Comparison of ENCODE assay signal across 1 cellular context in the genomic region with DNA sequence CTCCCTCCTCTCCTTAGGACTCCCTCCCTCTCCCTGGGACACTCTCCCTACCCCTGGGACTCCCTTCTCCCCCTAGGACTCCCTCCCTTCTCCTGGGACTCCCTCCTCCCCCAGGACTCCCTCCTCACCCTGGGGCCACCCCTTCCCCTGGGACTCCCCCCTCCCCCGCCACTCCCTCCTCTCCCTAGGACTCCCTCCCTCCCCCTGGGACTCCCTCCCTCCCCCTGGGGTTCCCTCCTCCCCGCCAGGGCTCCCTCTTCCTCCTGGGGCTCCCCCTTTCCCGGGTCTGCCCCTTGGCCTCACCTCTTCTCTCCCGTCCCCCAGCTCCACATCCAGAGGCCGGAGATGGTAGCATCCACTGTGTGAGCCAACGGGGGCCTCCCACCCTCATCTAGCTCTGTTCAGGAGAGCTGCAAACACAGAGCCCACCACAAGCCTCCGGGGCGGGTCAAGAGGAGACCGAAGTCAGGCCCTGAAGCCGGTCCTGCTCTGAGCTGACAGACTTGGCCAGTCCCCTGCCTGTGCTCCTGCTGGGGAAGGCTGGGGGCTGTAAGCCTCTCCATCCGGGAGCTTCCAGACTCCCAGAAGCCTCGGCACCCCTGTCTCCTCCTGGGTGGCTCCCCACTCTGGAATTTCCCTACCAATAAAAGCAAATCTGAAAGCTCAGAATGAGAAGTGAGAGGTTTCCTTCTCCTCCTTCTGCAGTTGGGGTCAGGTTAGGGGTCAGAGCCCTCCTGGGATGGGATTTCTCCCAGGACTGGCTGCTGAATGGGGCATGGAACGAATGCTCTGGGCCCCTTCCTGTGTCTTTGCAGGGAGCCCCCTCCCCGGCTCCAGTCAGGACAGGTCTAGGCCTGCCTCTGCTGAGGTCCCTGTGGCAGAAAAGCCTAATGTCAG.
TF ChIP-seq lines count a peak whose summit lies in the region.

No MANE protein-coding gene starts in this region.

TF ChIP-seq in H1, 55 proteins besides CTCF, POLR2A, EP300 and RAD21:
- no peak for TF ChIP-seq CHD2 (IDR thresholded peaks at IDR 0.05; ENCODE audit: low read length)
- TF ChIP-seq EGR1 (IDR thresholded peaks at IDR 0.05; ENCODE audit: borderline replicate concordance, low read depth, low read length) = peak; percentile 91
- TF ChIP-seq SIX5 (IDR thresholded peaks at IDR 0.05; ENCODE audit: low read depth, low read length) = no peak
- TF ChIP-seq CHD1 (IDR thresholded peaks at IDR 0.05; ENCODE audit: low read depth, low read length) = no peak
- TF ChIP-seq SUZ12 (IDR thresholded peaks at IDR 0.05; ENCODE audit: low read length) = peak; percentile 42; the same call in 1 of the 2 replicates
- TF ChIP-seq MAFK (IDR thresholded peaks at IDR 0.05; ENCODE audit: low read depth, low read length) = no peak
- no peak for TF ChIP-seq CEBPB (IDR thresholded peaks at IDR 0.05; ENCODE audit: low read depth, low read length)
- TF ChIP-seq BRCA1 (IDR thresholded peaks at IDR 0.05; ENCODE audit: low read depth, low read length) = no peak
- no peak for TF ChIP-seq RXRA (IDR thresholded peaks at IDR 0.05; ENCODE audit: insufficient read depth, low read depth, low read length)
- TF ChIP-seq GABPA (IDR thresholded peaks at IDR 0.05; ENCODE audit: borderline replicate concordance, insufficient read depth, low read length) = no peak
- TF ChIP-seq NRF1 (IDR thresholded peaks at IDR 0.05; ENCODE audit: low read depth, low read length) = no peak
TF ChIP-seq in H1: peak in this region for 2.
